ENCODE assay signal across 12 cellular contexts in the genomic region with DNA sequence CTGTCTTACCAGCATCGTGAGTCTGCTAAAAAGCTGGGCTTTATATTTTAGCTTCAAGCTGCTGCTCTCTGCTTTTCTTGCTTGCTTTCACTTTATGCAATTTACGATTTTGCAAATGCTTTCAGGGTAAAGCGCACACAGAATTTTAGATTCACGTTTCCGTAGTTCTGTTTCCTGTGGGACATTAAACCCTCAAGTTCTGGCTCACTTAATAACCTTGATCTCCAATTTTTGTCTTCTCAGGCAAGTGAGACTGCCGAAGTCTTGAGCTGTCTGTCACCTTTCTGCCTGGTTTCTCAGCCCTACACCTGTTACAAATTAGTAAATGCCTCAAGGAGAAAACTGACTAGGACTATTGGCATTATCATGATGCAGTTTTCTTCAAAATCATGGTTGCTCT.
DNase-seq lines count a peak whose midpoint lies in the region; ATAC-seq and TF ChIP-seq lines count a peak whose summit lies in the region.
"Had no signal": no experiment of that assay in that cellular context is flagged by ENCODE, and none has a peak within 500 bp of the region (broad histone marks: within the 10 kb centered on the region; RNA-seq: fewer than 3 reads in every experiment).

No MANE protein-coding gene starts in this region.

- peaks cover 4 to 26% (median 6%) of the 10 kb centered on the region in 4 donors for H3K4me1 Mint-ChIP-seq in CD4-positive, CD25-positive, alpha-beta regulatory T cell

- intact Hi-C loops in sigmoid colon (cut with DNase I), result loop anchor here (5.0 kb wide), 1 partner anchor 256 kb away; no protein-coding TSS in a partner anchor

- no peak overlapping the region for H3K27ac ChIP-seq in CD4-positive, CD25-positive, alpha-beta regulatory T cell (ENCODE audit: insufficient read depth, low read length, poor library complexity, severe bottlenecking)
- H3K27ac ChIP-seq in KOPT-K1 (ENCODE audit: low read depth, low read length, poor library complexity, severe bottlenecking) (peak overlapping the region; percentile 7), sigmoid colon (peak overlapping the region; percentile 74 to 89 (median 82)), smooth muscle cell (ENCODE audit: low read depth) (no peak overlapping the region)

- WGBS in sigmoid colon, 2 donors, result 55 to 81% methylated on average over 6 of the region's 6 CpGs
- 80% methylated on average over 6 of the region's 6 CpGs for WGBS in smooth muscle cell (ENCODE audit: low lambda C conversion rate)

- peaks cover 5% of the 10 kb centered on the region for H3K27me3 Mint-ChIP-seq in CD4-positive, CD25-positive, alpha-beta regulatory T cell

- DNase-seq in CD4-positive, CD25-positive, alpha-beta regulatory T cell, result peak in 2 of 3 donors; percentile 15 to 57
- DNase-seq in dermis blood vessel endothelial cell, result peak; percentile 13
- no peak for DNase-seq in sigmoid colon
- DNase-seq in NCI-H226, result no peak
- DNase-seq in DMS79 (lab: John Stamatoyannopoulos, UW), result no peak
- DNase-seq in smooth muscle cell (lab: John Stamatoyannopoulos, UW; ENCODE audit: unreplicated experiment), result no peak
- DNase-seq: GDM1, OCI-M1 had no signal

- no peaks in the 10 kb centered on the region for H3K79me2 ChIP-seq in smooth muscle cell (ENCODE audit: low read depth)

- no peaks in the 10 kb centered on the region for H3F3A ChIP-seq in smooth muscle cell (ENCODE audit: low read depth)

- H3K4me1 ChIP-seq in CD4-positive, CD25-positive, alpha-beta regulatory T cell (ENCODE audit: control insufficient read depth, insufficient read depth, low read length, poor library complexity, severe bottlenecking), result no peaks in the 10 kb centered on the region
- peaks cover 0 to 57% (median 46%) of the 10 kb centered on the region in 4 donors for H3K4me1 ChIP-seq in sigmoid colon
- peaks cover 21% of the 10 kb centered on the region for H3K4me1 ChIP-seq in smooth muscle cell (ENCODE audit: low read depth)

- H3K27me3 ChIP-seq in CD4-positive, CD25-positive, alpha-beta regulatory T cell (ENCODE audit: control insufficient read depth, insufficient read depth, low read length), result no peaks in the 10 kb centered on the region
- H3K27me3 ChIP-seq in sigmoid colon, result no peaks in the 10 kb centered on the region
- H3K27me3 ChIP-seq in smooth muscle cell (ENCODE audit: low read depth), result no peaks in the 10 kb centered on the region

- no peaks in the 10 kb centered on the region for H3K36me3 Mint-ChIP-seq in CD4-positive, CD25-positive, alpha-beta regulatory T cell
- H3K36me3 Mint-ChIP-seq: WTC11 had no signal

- peaks cover 0 to 4% (median 0%) of the 10 kb centered on the region in 7 donors for H3K9me3 Mint-ChIP-seq in CD4-positive, CD25-positive, alpha-beta regulatory T cell

- no peak overlapping the region for H2AFZ ChIP-seq in smooth muscle cell (ENCODE audit: low read depth)

- no peak overlapping the region for H3K4me2 ChIP-seq in smooth muscle cell

- ATAC-seq in CD4-positive, CD25-positive, alpha-beta regulatory T cell (ENCODE audit: low read depth in 2 of 2), result peak in 1 of 2 donors; percentile 18
- ATAC-seq in HG03159 (IDR thresholded peaks at IDR 0.05; ENCODE audit: unreplicated experiment), result no peak
- ATAC-seq: esophagus mucosa, WTC11 had no signal

- no peak for TF ChIP-seq EP300 in sigmoid colon (IDR thresholded peaks at IDR 0.05)

- no peak for TF ChIP-seq POLR2A in sigmoid colon (IDR thresholded peaks at IDR 0.05)

- no peak overlapping the region for H3K9ac ChIP-seq in smooth muscle cell (ENCODE audit: low read depth)

- H3K36me3 ChIP-seq in CD4-positive, CD25-positive, alpha-beta regulatory T cell (ENCODE audit: control insufficient read depth, insufficient read depth, low read length), result no peaks in the 10 kb centered on the region
- no peaks in the 10 kb centered on the region for H3K36me3 ChIP-seq in KOPT-K1 (ENCODE audit: insufficient read depth, low read length)
- H3K36me3 ChIP-seq in sigmoid colon, result no peaks in the 10 kb centered on the region
- no peaks in the 10 kb centered on the region for H3K36me3 ChIP-seq in smooth muscle cell (ENCODE audit: low read depth)

- H3K4me3 ChIP-seq in CD4-positive, CD25-positive, alpha-beta regulatory T cell (ENCODE audit: low read depth, low read length), result peak overlapping the region; percentile 78
- H3K4me3 ChIP-seq in sigmoid colon (peak overlapping the region in 3 of 4 donors; percentile 5 to 34 (median 24)), smooth muscle cell (no peak overlapping the region)

- TF ChIP-seq CTCF in sigmoid colon (IDR thresholded peaks at IDR 0.05) (no peak), smooth muscle cell (IDR thresholded peaks at IDR 0.05; ENCODE audit: borderline replicate concordance, insufficient read depth, poor library complexity, severe bottlenecking) (no peak)

- peak overlapping the region; percentile 64 to 85 (median 70) for H3K27ac Mint-ChIP-seq in CD4-positive, CD25-positive, alpha-beta regulatory T cell
- H3K27ac Mint-ChIP-seq: WTC11 had no signal

- peak overlapping the region; percentile 29 to 74 (median 66) for H3K4me3 Mint-ChIP-seq in CD4-positive, CD25-positive, alpha-beta regulatory T cell
- H3K4me3 Mint-ChIP-seq: WTC11 had no signal

- no peaks in the 10 kb centered on the region for H3K9me3 ChIP-seq in CD4-positive, CD25-positive, alpha-beta regulatory T cell (ENCODE audit: control insufficient read depth in 2 of 2, low read length in 2 of 2)
- no peaks in the 10 kb centered on the region for H3K9me3 ChIP-seq in KOPT-K1 (ENCODE audit: insufficient read depth, low read length, poor library complexity, severe bottlenecking)
- no peaks in the 10 kb centered on the region for H3K9me3 ChIP-seq in sigmoid colon
- no peaks in the 10 kb centered on the region for H3K9me3 ChIP-seq in smooth muscle cell (replicated peaks; ENCODE audit: low read depth)

- H4K20me1 ChIP-seq in smooth muscle cell (ENCODE audit: low read depth), result no peaks in the 10 kb centered on the region

Comparison
In these comparisons a context has a peak if more than half of its experiments do, and no peak if none do; other contexts are left out.
1. DNase-seq: peak in CD4-positive, CD25-positive, alpha-beta regulatory T cell (2 of 3) and dermis blood vessel endothelial cell (single experiment); none in sigmoid colon (single experiment), NCI-H226 (single experiment), DMS79 (single experiment) and smooth muscle cell (single experiment).
2. H3K27ac ChIP-seq: peak in KOPT-K1 (single experiment) and sigmoid colon (4 of 4); none in CD4-positive, CD25-positive, alpha-beta regulatory T cell (single experiment) and smooth muscle cell (single experiment).